ENCODE assay signal across 1 cellular context in genomic region chr3:126936110-126936509, GRCh38.
TF ChIP-seq lines count a peak whose summit lies in the region.

No MANE protein-coding gene starts in this region.

TF ChIP-seq in H1, 55 proteins besides CTCF, POLR2A, EP300 and RAD21:
- TF ChIP-seq USF2 (IDR thresholded peaks at IDR 0.05; ENCODE audit: low read length) (no peak), SP4 (IDR thresholded peaks at IDR 0.05; ENCODE audit: low read length) (no peak), BACH1 (IDR thresholded peaks at IDR 0.05; ENCODE audit: low read length) (no peak), SP1 (IDR thresholded peaks at IDR 0.05; ENCODE audit: low read depth, low read length) (no peak), ZNF274 (IDR thresholded peaks at IDR 0.05; ENCODE audit: borderline replicate concordance, extremely low read depth, low read length) (no peak), NRF1 (IDR thresholded peaks at IDR 0.05; ENCODE audit: low read depth, low read length) (no peak), HDAC2 (IDR thresholded peaks at IDR 0.05; ENCODE audit: borderline replicate concordance in 1 of 2, low read depth in 2 of 2, low read length in 2 of 2) (no peak), CEBPB (IDR thresholded peaks at IDR 0.05; ENCODE audit: low read depth, low read length) (no peak), POLR2AphosphoS5 (IDR thresholded peaks at IDR 0.05; ENCODE audit: low read depth, low read length) (no peak), TBP (IDR thresholded peaks at IDR 0.05; ENCODE audit: low read depth, low read length) (no peak), SP2 (IDR thresholded peaks at IDR 0.05; ENCODE audit: low read length) (no peak), EGR1 (IDR thresholded peaks at IDR 0.05; ENCODE audit: borderline replicate concordance, low read depth, low read length) (no peak), TEAD4 (IDR thresholded peaks at IDR 0.05; ENCODE audit: low read depth, low read length) (no peak)
